Comparison of ENCODE assay signal across 14 cellular contexts in genomic region chr16:1710811-1711507, GRCh38.
"Had no signal": no experiment of that assay in that cellular context is flagged by ENCODE, and none has a peak within 500 bp of the region (broad histone marks: within the 10 kb centered on the region; RNA-seq: fewer than 3 reads in every experiment).

No MANE protein-coding gene starts in this region.

- DNase-seq: activated CD4-positive, alpha-beta T cell treated with anti-CD3 and anti-CD28 coated beads, Interleukin-2, amount 10 ng/mL, durations not matched to agents 24 days and 14 days; activated CD8-positive, alpha-beta T cell treated with anti-CD3 and anti-CD28 coated beads, Interleukin-2, amount 10 ng/mL, durations not matched to agents 7 days and 5 days; activated gamma-delta T cell; activated T-cell treated with anti-CD3 and anti-CD28 coated beads, Interleukin-2, amount 50 U/mL, for 48 hours; amniotic stem cell; effector CD8-positive, alpha-beta T cell; occipital lobe; thyroid gland had no signal

- ATAC-seq: activated CD8-positive, alpha-beta T cell treated with anti-CD3 and anti-CD28 coated beads, Interleukin-2, amount 10 ng/mL, durations not matched to agents 7 days and 5 days; esophagus mucosa had no signal

- H3K36me3 ChIP-seq: cardiac muscle cell, thyroid gland had no signal

- H3K27me3 ChIP-seq: cardiac muscle cell, thyroid gland had no signal

- H3K9me3 Mint-ChIP-seq: activated CD4-positive, alpha-beta T cell treated with anti-CD3 and anti-CD28 coated beads, Interleukin-2, amount 10 ng/mL, durations not matched to agents 24 days and 14 days; dendritic cell treated with granulocyte-macrophage colony-stimulating factor and Interleukin-4, amounts not matched to agents 40 ng/mL and 50 ng/mL, for 4 days; nephron had no signal

- H3K4me3 Mint-ChIP-seq: activated CD4-positive, alpha-beta T cell treated with anti-CD3 and anti-CD28 coated beads, Interleukin-2, amount 10 ng/mL, durations not matched to agents 24 days and 14 days; activated CD8-positive, alpha-beta T cell treated with anti-CD3 and anti-CD28 coated beads, Interleukin-2, amount 10 ng/mL, durations not matched to agents 7 days and 5 days; activated naive CD8-positive, alpha-beta T cell; dendritic cell treated with granulocyte-macrophage colony-stimulating factor and Interleukin-4, amounts not matched to agents 40 ng/mL and 50 ng/mL, for 4 days had no signal

- H3K27ac Mint-ChIP-seq: activated CD4-positive, alpha-beta T cell treated with anti-CD3 and anti-CD28 coated beads, Interleukin-2, amount 10 ng/mL, durations not matched to agents 24 days and 14 days; activated CD8-positive, alpha-beta T cell treated with anti-CD3 and anti-CD28 coated beads, Interleukin-2, amount 10 ng/mL, durations not matched to agents 7 days and 5 days; activated naive CD8-positive, alpha-beta T cell; dendritic cell treated with granulocyte-macrophage colony-stimulating factor and Interleukin-4, amounts not matched to agents 40 ng/mL and 50 ng/mL, for 4 days; nephron; progenitor cell of endocrine pancreas had no signal

- H3K9me3 ChIP-seq: thyroid gland had no signal

- H3K4me3 ChIP-seq: cardiac muscle cell, thyroid gland had no signal

- H3K36me3 Mint-ChIP-seq: activated naive CD8-positive, alpha-beta T cell had no signal

- H3K27ac ChIP-seq: cardiac muscle cell, thyroid gland had no signal

- H3K27me3 Mint-ChIP-seq: activated CD4-positive, alpha-beta T cell treated with anti-CD3 and anti-CD28 coated beads, Interleukin-2, amount 10 ng/mL, durations not matched to agents 24 days and 14 days; activated naive CD8-positive, alpha-beta T cell; dendritic cell treated with granulocyte-macrophage colony-stimulating factor and Interleukin-4, amounts not matched to agents 40 ng/mL and 50 ng/mL, for 4 days; progenitor cell of endocrine pancreas had no signal
